22 cellular contexts compared by ENCODE assay signal in genomic region chr15:39156636-39157255, GRCh38.
DNase-seq lines count a peak whose midpoint lies in the region; ATAC-seq and TF ChIP-seq lines count a peak whose summit lies in the region.
"Had no signal": no experiment of that assay in that cellular context is flagged by ENCODE, and none has a peak within 500 bp of the region (broad histone marks: within the 10 kb centered on the region; RNA-seq: fewer than 3 reads in every experiment).

No MANE protein-coding gene starts in this region.

- no peaks in the 10 kb centered on the region for H3K36me3 Mint-ChIP-seq in activated CD4-positive, alpha-beta T cell treated with anti-CD3 and anti-CD28 coated beads for 36 hours (ENCODE audit: low read depth)

- no peaks in the 10 kb centered on the region for H3K27me3 ChIP-seq in left ventricle myocardium inferior (ENCODE audit: low read depth)
- H3K27me3 ChIP-seq: BE2C, breast epithelium had no signal

- peaks cover 4% of the 10 kb centered on the region for H3K27me3 Mint-ChIP-seq in activated CD4-positive, alpha-beta T cell treated with anti-CD3 and anti-CD28 coated beads for 36 hours

- peak overlapping the region; percentile 67 for H3K27ac ChIP-seq in left ventricle myocardium inferior (replicated peaks)
- H3K27ac ChIP-seq: 22Rv1, HL-60 had no signal

- no peak overlapping the region for H3K4me3 ChIP-seq in left ventricle myocardium inferior
- H3K4me3 ChIP-seq: breast epithelium had no signal

- intact Hi-C loops in Right ventricle myocardium inferior (cut with DNase I) (loop anchor here (10.0 kb wide), 1 partner anchor 342 kb away; no protein-coding TSS in a partner anchor), cardiac septum (cut with DNase I) (no loop called here), left ventricle myocardium inferior (cut with micrococcal nuclease) (no loop called here), sciatic nerve (cut with DNase I) (no loop called here)
- intact Hi-C loops in activated CD4-positive, alpha-beta T cell treated with anti-CD3 and anti-CD28 coated beads for 36 hours (cut with DNase I, micrococcal nuclease), result no loop called here

- no peak for TF ChIP-seq CTCF in left ventricle myocardium inferior (IDR thresholded peaks at IDR 0.05; ENCODE audit: borderline replicate concordance)

- POLR2A ChIA-PET in activated CD4-positive, alpha-beta T cell treated with anti-CD3 and anti-CD28 coated beads for 36 hours (lab: Charles Lee), result no interaction called here

- H3K27ac Mint-ChIP-seq in activated CD4-positive, alpha-beta T cell treated with anti-CD3 and anti-CD28 coated beads for 36 hours, result no peak overlapping the region
- H3K27ac Mint-ChIP-seq: activated CD4-positive, alpha-beta T cell treated with anti-CD3 and anti-CD28 coated beads, Interleukin-2, amount 10 ng/mL, durations not matched to agents 7 days and 5 days had no signal

- ATAC-seq in Right ventricle myocardium inferior, result peak; percentile 96
- peak; percentile 94 for ATAC-seq in sciatic nerve
- no peak for ATAC-seq in activated CD4-positive, alpha-beta T cell treated with anti-CD3 and anti-CD28 coated beads for 36 hours

- no peaks in the 10 kb centered on the region for H3K36me3 ChIP-seq in left ventricle myocardium inferior
- H3K36me3 ChIP-seq: BE2C, breast epithelium had no signal

- no peaks in the 10 kb centered on the region for H3K9me3 Mint-ChIP-seq in activated CD4-positive, alpha-beta T cell treated with anti-CD3 and anti-CD28 coated beads for 36 hours (ENCODE audit: low read depth)
- H3K9me3 Mint-ChIP-seq: activated CD4-positive, alpha-beta T cell treated with anti-CD3 and anti-CD28 coated beads, Interleukin-2, amount 10 ng/mL, durations not matched to agents 7 days and 5 days; neural crest cell had no signal

- H3K4me1 ChIP-seq in left ventricle myocardium inferior, result no peaks in the 10 kb centered on the region
- H3K4me1 ChIP-seq: BE2C, breast epithelium had no signal

- DNase-seq in Right ventricle myocardium inferior (ENCODE audit: missing footprints) (peak; percentile 65), cardiac septum (ENCODE audit: low spot score) (no peak), left ventricle myocardium inferior (peak; percentile 46), sciatic nerve (ENCODE audit: low spot score) (peak; percentile 64), NCI-H526 (lab: John Stamatoyannopoulos, UW) (no peak), NCI-H524 (lab: John Stamatoyannopoulos, UW) (no peak), NCI-H128 (lab: John Stamatoyannopoulos, UW; ENCODE audit: unreplicated experiment) (no peak)
- no peak for DNase-seq in activated CD4-positive, alpha-beta T cell treated with anti-CD3 and anti-CD28 coated beads for 36 hours
- DNase-seq: activated CD4-positive, alpha-beta T cell treated with anti-CD3 and anti-CD28 coated beads, Interleukin-2, amount 10 ng/mL, durations not matched to agents 7 days and 5 days; activated CD8-positive, alpha-beta memory T cell treated with anti-CD3 and anti-CD28 coated beads, Interleukin-2, amount 50 U/mL, for 48 hours; activated effector memory CD4-positive, alpha-beta T cell treated with Interleukin-2 at 50 U/mL for 16 hours; BE2C; cortex of kidney; DMS79; foreskin melanocyte; kidney; NCI-H1436 treated with DMSO at 0.1 percent for 48 hours; NCI-H2171 had no signal

- peaks cover 5% of the 10 kb centered on the region for H3K9me3 ChIP-seq in left ventricle myocardium inferior (replicated peaks)
- H3K9me3 ChIP-seq: BE2C, breast epithelium had no signal

- no peaks in the 10 kb centered on the region for H3K4me1 Mint-ChIP-seq in activated CD4-positive, alpha-beta T cell treated with anti-CD3 and anti-CD28 coated beads for 36 hours
- H3K4me1 Mint-ChIP-seq: activated CD4-positive, alpha-beta T cell treated with anti-CD3 and anti-CD28 coated beads, Interleukin-2, amount 10 ng/mL, durations not matched to agents 7 days and 5 days had no signal

- CTCF ChIA-PET in activated CD4-positive, alpha-beta T cell treated with anti-CD3 and anti-CD28 coated beads for 36 hours (lab: Charles Lee), result interaction anchor here (0.8 to 1.0 kb wide), 2 partner anchors 18 to 423 kb away, joined by 3 to 4 read pairs; no protein-coding TSS in a partner anchor

- no peak overlapping the region for H3K4me3 Mint-ChIP-seq in activated CD4-positive, alpha-beta T cell treated with anti-CD3 and anti-CD28 coated beads for 36 hours
- H3K4me3 Mint-ChIP-seq: activated CD4-positive, alpha-beta T cell treated with anti-CD3 and anti-CD28 coated beads, Interleukin-2, amount 10 ng/mL, durations not matched to agents 7 days and 5 days; neural crest cell had no signal

Comparison
In these comparisons a context has a peak if more than half of its experiments do, and no peak if none do; other contexts are left out.
1. DNase-seq: peak in Right ventricle myocardium inferior (single experiment), left ventricle myocardium inferior (single experiment) and sciatic nerve (single experiment); none in cardiac septum (single experiment), NCI-H526 (0 of 2), NCI-H524 (0 of 2), NCI-H128 (single experiment) and activated CD4-positive, alpha-beta T cell treated with anti-CD3 and anti-CD28 coated beads for 36 hours (single experiment).